In the genomic region with DNA sequence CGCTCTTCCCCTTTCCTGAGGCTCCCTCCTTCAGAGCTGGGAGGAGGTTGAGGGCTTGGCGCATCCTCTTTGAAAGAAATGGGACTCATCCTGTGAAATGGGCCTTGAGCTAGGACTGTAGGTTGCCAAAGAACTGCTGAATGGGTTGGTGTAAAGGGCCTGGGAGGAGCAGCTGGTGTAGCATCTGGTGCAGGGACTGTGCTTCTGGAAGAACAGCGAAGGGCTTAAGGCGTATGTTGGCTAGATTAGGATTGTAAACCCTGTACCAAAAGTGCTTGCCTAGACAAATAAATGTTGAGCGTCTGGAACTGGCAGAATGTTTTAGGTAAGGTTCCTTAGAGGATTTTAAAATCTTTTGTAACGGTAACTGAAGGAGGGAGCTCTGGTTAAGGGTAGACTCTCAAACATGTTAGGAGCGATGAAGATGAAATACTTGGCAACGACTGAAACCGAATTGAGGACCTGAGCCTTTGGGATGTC, we compare ENCODE assay signal across 8 cellular contexts. TPM values are rescaled to one million over a fixed set of nuclear protein-coding genes. Genes with fewer than 3 reads are reported as not detected.
A peak's percentile ranks its signal among the peaks of the same experiment; 100 is the strongest.
DNase-seq lines count a peak whose midpoint lies in the region; ATAC-seq and TF ChIP-seq lines count a peak whose summit lies in the region.

No MANE protein-coding gene starts in this region.

- DNase-seq in activated T-cell treated with anti-CD3 and anti-CD28 coated beads for 1 hour (ENCODE audit: low read depth) = peak; percentile 1
- no peak for DNase-seq in activated T-cell treated with anti-CD3 and anti-CD28 coated beads, Interleukin-2, amount 50 U/mL, for 1 hour
- peak; percentile 48 to 69 for DNase-seq in NCI-H446 (lab: John Stamatoyannopoulos, UW)
- no peak for DNase-seq in kidney epithelial cell (ENCODE audit: low read depth)
- DNase-seq in substantia nigra (lab: John Stamatoyannopoulos, UW) = peak in 1 of 49 donors; percentile 30
- DNase-seq in stimulated activated CD4-positive, alpha-beta T cell treated with anti-CD3 and anti-CD28 coated beads, Interleukin-4, amount 100 ng/mL, for 4 hours = no peak

- no peaks in the 10 kb centered on the region for H3K36me3 ChIP-seq in kidney epithelial cell (ENCODE audit: control insufficient read depth, insufficient read depth, low read length)

- ATAC-seq in HG02588 (IDR thresholded peaks at IDR 0.05; ENCODE audit: unreplicated experiment) = peak; percentile 28

- H3K4me3 ChIP-seq in kidney epithelial cell (ENCODE audit: low read depth, low read length) = peak overlapping the region; percentile 86

- peak overlapping the region; percentile 100 for H3K27ac Mint-ChIP-seq in brain

- peak overlapping the region; percentile 90 for H3K27ac ChIP-seq in substantia nigra (ENCODE audit: low read depth, low read length, poor library complexity, severe bottlenecking)

- H3K27me3 ChIP-seq in kidney epithelial cell (ENCODE audit: control insufficient read depth, insufficient read depth, low read length) = no peaks in the 10 kb centered on the region

- no peak for TF ChIP-seq CTCF in brain (conservative IDR thresholded peaks at IDR 0.05)
- no peak for TF ChIP-seq CTCF in kidney epithelial cell (IDR thresholded peaks at IDR 0.05; ENCODE audit: insufficient read depth, low read length, poor library complexity, severe bottlenecking)

- H3K9me3 Mint-ChIP-seq in brain = peaks cover 0 to 5% (median 0%) of the 10 kb centered on the region in 5 experiments

- H3K4me1 Mint-ChIP-seq in brain = peaks cover 69% of the 10 kb centered on the region

- peak overlapping the region; percentile 94 to 99 (median 97) for H3K4me3 Mint-ChIP-seq in brain

- peaks cover 15% of the 10 kb centered on the region for H3K27me3 Mint-ChIP-seq in brain

- peaks cover 26% of the 10 kb centered on the region for H3K36me3 Mint-ChIP-seq in brain

RNA-seq across cellular contexts. Expression of a gene that starts 0.6 kb away (rescaled TPM):
- 25.1 TPM for polyA plus RNA-seq in brain (ENCODE audit: insufficient read depth, low read depth, low replicate concordance)
- 29.6 and 35.3 TPM in 2 replicates for total RNA-seq in kidney epithelial cell

RNA-seq across cellular contexts. Expression of a gene that starts 27.4 kb away (rescaled TPM):
- 4.9 TPM for polyA plus RNA-seq in brain (ENCODE audit: insufficient read depth, low read depth, low replicate concordance)
- total RNA-seq in kidney epithelial cell = 16.6 and 20.8 TPM in 2 replicates

Comparison
In these comparisons a context has a peak if more than half of its experiments do, and no peak if none do; other contexts are left out.
1. DNase-seq: peak in activated T-cell treated with anti-CD3 and anti-CD28 coated beads for 1 hour (single experiment) and NCI-H446 (2 of 2); none in activated T-cell treated with anti-CD3 and anti-CD28 coated beads, Interleukin-2, amount 50 U/mL, for 1 hour (single experiment), kidney epithelial cell (single experiment) and stimulated activated CD4-positive, alpha-beta T cell treated with anti-CD3 and anti-CD28 coated beads, Interleukin-4, amount 100 ng/mL, for 4 hours (0 of 2).